ENCODE assay signal across 29 cellular contexts in genomic region chr2:125935559-125935958, GRCh38.
"Had no signal": no experiment of that assay in that cellular context is flagged by ENCODE, and none has a peak within 500 bp of the region (broad histone marks: within the 10 kb centered on the region; RNA-seq: fewer than 3 reads in every experiment).

No MANE protein-coding gene starts in this region.

- H3K27me3 Mint-ChIP-seq: effector memory CD8-positive, alpha-beta T cell; naive B cell; natural killer cell treated with Interleukin-12 subunit alpha and Interleukin-12 subunit beta and Interleukin-15 and Interleukin-18, amount 100 ng/mL, for 72 hours had no signal

- H3K9me3 ChIP-seq: esophagus squamous epithelium, mucosa of descending colon, neutrophil, prostate gland, thyroid gland, vagina had no signal

- H3K4me3 ChIP-seq: esophagus squamous epithelium, heart right ventricle, left lung, mucosa of descending colon, prostate gland, right atrium auricular region, stomach, thyroid gland, vagina had no signal

- DNase-seq: effector memory CD8-positive, alpha-beta T cell; erythroblast; esophagus squamous epithelium; foreskin melanocyte; glutamatergic neuron; heart right ventricle; hippocampal formation; left cardiac atrium; left lung; mesenchymal stem cell; mucosa of descending colon; naive B cell; stimulated activated CD4-positive, alpha-beta T cell treated with anti-CD3 and anti-CD28 coated beads, Interleukin-2, amount 100 ng/mL, for 24 hours; stimulated activated CD4-positive, alpha-beta T cell treated with anti-CD3 and anti-CD28 coated beads, Interleukin-4, amount 100 ng/mL, for 24 hours; stimulated activated naive CD4-positive, alpha-beta T cell treated with Interleukin-2 at 50 U/mL for 16 hours; stomach; thyroid gland; trophoblast cell had no signal

- H3K4me1 Mint-ChIP-seq: mesothelial cell of epicardium; naive B cell; stimulated activated effector memory CD8-positive, alpha-beta T cell treated with anti-CD3 and anti-CD28 coated beads, Interleukin-12 subunit alpha, Interleukin-12 subunit beta, amount 100 ng/mL, for 72 hours had no signal

- H3K27ac ChIP-seq: esophagus squamous epithelium, heart right ventricle, left lung, neutrophil, prostate gland, right atrium auricular region, stomach, thyroid gland, vagina had no signal

- H3K27ac Mint-ChIP-seq: effector memory CD8-positive, alpha-beta T cell; mesothelial cell of epicardium; naive B cell; natural killer cell treated with Interleukin-12 subunit alpha and Interleukin-12 subunit beta and Interleukin-15 and Interleukin-18, amount 100 ng/mL, for 72 hours; stimulated activated effector memory CD8-positive, alpha-beta T cell treated with anti-CD3 and anti-CD28 coated beads, Interleukin-12 subunit alpha, Interleukin-12 subunit beta, amount 100 ng/mL, for 72 hours had no signal

- H3K36me3 ChIP-seq: esophagus squamous epithelium, heart right ventricle, left lung, neutrophil, prostate gland, right atrium auricular region, stomach, thyroid gland, vagina had no signal

- H3K27me3 ChIP-seq: esophagus squamous epithelium, heart right ventricle, left lung, neutrophil, right atrium auricular region, stomach, thyroid gland, vagina had no signal

- H3K4me1 ChIP-seq: esophagus squamous epithelium, heart right ventricle, left lung, prostate gland, right atrium auricular region, stomach, thyroid gland, vagina had no signal

- ATAC-seq: effector memory CD8-positive, alpha-beta T cell; heart right ventricle; left cardiac atrium; left lung; mucosa of descending colon; natural killer cell treated with Interleukin-12 subunit alpha and Interleukin-12 subunit beta and Interleukin-15 and Interleukin-18, amount 100 ng/mL, for 72 hours; sciatic nerve; stimulated activated effector memory CD8-positive, alpha-beta T cell treated with anti-CD3 and anti-CD28 coated beads, Interleukin-12 subunit alpha, Interleukin-12 subunit beta, amount 100 ng/mL, for 72 hours had no signal

- FAIRE-seq: endometrium, islet of Langerhans had no signal

- H3K4me3 Mint-ChIP-seq: effector memory CD8-positive, alpha-beta T cell; mesothelial cell of epicardium; naive B cell; natural killer cell treated with Interleukin-12 subunit alpha and Interleukin-12 subunit beta and Interleukin-15 and Interleukin-18, amount 100 ng/mL, for 72 hours; neural crest cell; stimulated activated effector memory CD8-positive, alpha-beta T cell treated with anti-CD3 and anti-CD28 coated beads, Interleukin-12 subunit alpha, Interleukin-12 subunit beta, amount 100 ng/mL, for 72 hours had no signal

- H3K36me3 Mint-ChIP-seq: mesothelial cell of epicardium; natural killer cell treated with Interleukin-12 subunit alpha and Interleukin-12 subunit beta and Interleukin-15 and Interleukin-18, amount 100 ng/mL, for 72 hours; stimulated activated effector memory CD8-positive, alpha-beta T cell treated with anti-CD3 and anti-CD28 coated beads, Interleukin-12 subunit alpha, Interleukin-12 subunit beta, amount 100 ng/mL, for 72 hours had no signal
